9 cellular contexts compared by ENCODE assay signal in the genomic region with DNA sequence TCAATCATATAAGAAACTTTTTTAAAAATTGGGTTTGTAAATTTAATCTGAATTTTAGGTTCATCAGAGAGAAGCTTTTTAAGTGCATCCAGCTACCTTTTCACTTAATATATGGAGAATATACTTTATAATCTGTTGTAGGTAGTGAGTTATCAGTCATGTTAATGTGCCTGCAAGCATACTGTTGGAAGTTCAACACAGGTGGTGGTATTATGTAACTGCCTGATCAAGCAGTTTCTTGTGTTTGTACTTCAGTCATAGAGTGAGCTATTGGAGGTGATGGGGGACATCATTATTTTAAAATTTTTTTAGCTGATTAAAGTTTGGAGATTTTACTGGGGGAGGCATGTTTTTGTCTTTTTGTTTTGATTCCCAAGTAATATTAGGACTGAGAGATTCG. TPM values are rescaled to one million over a fixed set of nuclear protein-coding genes. Genes with fewer than 3 reads are reported as not detected.
DNase-seq lines count a peak whose midpoint lies in the region; TF ChIP-seq lines count a peak whose summit lies in the region.
"Had no signal": no experiment of that assay in that cellular context is flagged by ENCODE, and none has a peak within 500 bp of the region (broad histone marks: within the 10 kb centered on the region; RNA-seq: fewer than 3 reads in every experiment).

No MANE protein-coding gene starts in this region.

- H3K36me3 Mint-ChIP-seq in chondrocyte (ENCODE audit: low read depth), result peaks cover 4% of the 10 kb centered on the region
- peaks cover 16% of the 10 kb centered on the region for H3K36me3 Mint-ChIP-seq in neural crest cell (ENCODE audit: low read depth)

- H3K27ac ChIP-seq in DOHH2 (ENCODE audit: low read depth, low read length) (no peak overlapping the region), KMS-11 (no peak overlapping the region), RWPE1 (no peak overlapping the region), right atrium auricular region (no peak overlapping the region)

- H3K4me2 ChIP-seq in DOHH2 (ENCODE audit: low read length) (peak overlapping the region; percentile 99), KMS-11 (peak overlapping the region; percentile 83)

- peak overlapping the region; percentile 74 for H3K4me3 ChIP-seq in DOHH2 (ENCODE audit: low read length)
- H3K4me3 ChIP-seq in KMS-11 (IDR thresholded peaks at IDR 0.05; ENCODE audit: insufficient read depth, low read depth, low read length), result no peak overlapping the region
- no peak overlapping the region for H3K4me3 ChIP-seq in right atrium auricular region

- peaks cover 17% of the 10 kb centered on the region; the same call in 1 of the 2 replicates for H4K20me1 ChIP-seq in DOHH2 (ENCODE audit: control insufficient read depth, insufficient read depth, low read depth, low read length)
- H4K20me1 ChIP-seq in KMS-11 (ENCODE audit: insufficient read depth), result peaks cover 13% of the 10 kb centered on the region; the same call in 1 of the 2 replicates

- H3K4me1 ChIP-seq in DOHH2 (ENCODE audit: control insufficient read depth, low read length), result peaks cover 32% of the 10 kb centered on the region
- H3K4me1 ChIP-seq in KMS-11 (ENCODE audit: low read depth, poor library complexity, severe bottlenecking), result peaks cover 32% of the 10 kb centered on the region
- H3K4me1 ChIP-seq in right atrium auricular region, result peaks cover 0 to 42% of the 10 kb centered on the region in 2 donors

- CTCF ChIA-PET in RWPE1 (lab: Yijun Ruan, JAX), result interaction anchor here (0.6 kb wide), 2 partner anchors 8 to 56 kb away, joined by 3 read pairs; no protein-coding TSS in a partner anchor

- POLR2A ChIA-PET in RWPE1 (lab: Yijun Ruan, JAX; ENCODE audit: low non-redundant PET), result interaction anchor here (0.6 kb wide), 1 partner anchor 28 kb away, joined by 3 read pairs; no protein-coding TSS in a partner anchor

- H3F3A ChIP-seq in DOHH2 (ENCODE audit: control insufficient read depth, insufficient read depth), result peaks cover 10% of the 10 kb centered on the region

- no peaks in the 10 kb centered on the region for H3K27me3 Mint-ChIP-seq in chondrocyte (ENCODE audit: low read depth)
- no peaks in the 10 kb centered on the region for H3K27me3 Mint-ChIP-seq in neural crest cell (ENCODE audit: low read depth)

- H3K79me2 ChIP-seq in DOHH2 (ENCODE audit: control insufficient read depth, low read length), result peaks cover 93% of the 10 kb centered on the region
- H3K79me2 ChIP-seq in KMS-11 (ENCODE audit: insufficient read depth, low read depth), result peaks cover 58% of the 10 kb centered on the region; the same call in 1 of the 2 replicates

- TF ChIP-seq CTCF in DOHH2 (IDR thresholded peaks at IDR 0.05; ENCODE audit: low read depth, low read length, poor library complexity, severe bottlenecking), result no peak
- no peak for TF ChIP-seq CTCF in KMS-11 (conservative IDR thresholded peaks at IDR 0.05; ENCODE audit: low read depth, low read length)
- TF ChIP-seq CTCF in chondrocyte (IDR thresholded peaks at IDR 0.05), result no peak
- no peak for TF ChIP-seq CTCF in neural crest cell (conservative IDR thresholded peaks at IDR 0.05)
- TF ChIP-seq CTCF in RWPE1 (conservative IDR thresholded peaks at IDR 0.05; ENCODE audit: low read depth), result no peak
- no peak for TF ChIP-seq CTCF in right atrium auricular region (IDR thresholded peaks at IDR 0.05)

- H3K27ac Mint-ChIP-seq in chondrocyte (ENCODE audit: unreplicated experiment), result peak overlapping the region; percentile 98
- no peak overlapping the region for H3K27ac Mint-ChIP-seq in neural crest cell (ENCODE audit: unreplicated experiment)

- H2AFZ ChIP-seq in KMS-11 (ENCODE audit: low read depth), result no peak overlapping the region

- no peaks in the 10 kb centered on the region for H3K9me3 Mint-ChIP-seq in chondrocyte (ENCODE audit: low read depth)
- H3K9me3 Mint-ChIP-seq in neural crest cell, result no peaks in the 10 kb centered on the region

- H3K9me2 ChIP-seq in DOHH2 (replicated peaks; ENCODE audit: control insufficient read depth, low read length), result no peaks in the 10 kb centered on the region

- no peaks in the 10 kb centered on the region for H3K9me3 ChIP-seq in DOHH2 (ENCODE audit: control insufficient read depth, insufficient read depth, low read length)
- H3K9me3 ChIP-seq in right atrium auricular region, result no peaks in the 10 kb centered on the region

- H3K27me3 ChIP-seq in DOHH2 (ENCODE audit: control insufficient read depth, low read length) (no peaks in the 10 kb centered on the region), KMS-11 (ENCODE audit: insufficient read depth, low read depth) (no peaks in the 10 kb centered on the region), right atrium auricular region (no peaks in the 10 kb centered on the region)

- peak overlapping the region; percentile 81 for H3K4me3 Mint-ChIP-seq in chondrocyte (ENCODE audit: unreplicated experiment)
- H3K4me3 Mint-ChIP-seq in neural crest cell, result peak overlapping the region; percentile 97

- peaks cover 73% of the 10 kb centered on the region for H3K36me3 ChIP-seq in DOHH2 (ENCODE audit: control insufficient read depth, low read length)
- no peaks in the 10 kb centered on the region for H3K36me3 ChIP-seq in KMS-11 (ENCODE audit: insufficient read depth)
- no peaks in the 10 kb centered on the region for H3K36me3 ChIP-seq in right atrium auricular region

- H3K9ac ChIP-seq in KMS-11, result no peak overlapping the region

- H3K4me1 Mint-ChIP-seq in chondrocyte (ENCODE audit: low read depth) (peaks cover 71% of the 10 kb centered on the region), neural crest cell (peaks cover 58% of the 10 kb centered on the region)

- DNase-seq in chondrocyte (ENCODE audit: low spot score) (no peak), neural crest cell (ENCODE audit: low read depth, low spot score) (no peak), RWPE1 (ENCODE audit: low spot score) (no peak), NCI-H1436 (lab: John Stamatoyannopoulos, UW) (no peak), right atrium auricular region (ENCODE audit: low spot score) (no peak)
- DNase-seq: DMS153, NCI-H146 had no signal

RNA-seq across cellular contexts. Expression of a gene that starts 2.5 kb away (rescaled TPM):
- 52.1 to 75.0 TPM (median 74.4 TPM) in 3 replicates for total RNA-seq in chondrocyte
- 44.5 and 45.7 TPM in 2 replicates for total RNA-seq in neural crest cell
- 10 to 100 TPM; 19.6 to 21.8 TPM for total RNA-seq in right atrium auricular region
